Comparison of ENCODE assay signal across 21 cellular contexts in genomic region chr16:14029658-14030057, GRCh38.
"Had no signal": no experiment of that assay in that cellular context is flagged by ENCODE, and none has a peak within 500 bp of the region (broad histone marks: within the 10 kb centered on the region; RNA-seq: fewer than 3 reads in every experiment).

No MANE protein-coding gene starts in this region.

- H3K4me1 ChIP-seq: spleen, testis, uterus had no signal

- H3K27me3 ChIP-seq: left lung, spleen, testis, uterus had no signal

- H3K4me3 ChIP-seq: left lung, spleen, testis, uterus had no signal

- DNase-seq: activated B cell treated with CpG ODN at 0.5 μM for 24 hours; activated CD4-positive, alpha-beta T cell treated with anti-CD3 and anti-CD28 coated beads for 36 hours; activated CD4-positive, alpha-beta T cell treated with anti-CD3 and anti-CD28 coated beads, Interleukin-2, amount 50 U/mL, for 4 hours; activated CD8-positive, alpha-beta memory T cell treated with anti-CD3 and anti-CD28 coated beads, Interleukin-2, amount 50 U/mL, for 48 hours; activated effector memory CD4-positive, alpha-beta T cell treated with Interleukin-2 at 50 U/mL for 16 hours; activated naive CD4-positive, alpha-beta T cell treated with anti-CD3 and anti-CD28 coated beads for 36 hours; activated naive CD8-positive, alpha-beta T cell treated with anti-CD3 and anti-CD28 coated beads, Interleukin-2, amount 10 ng/mL, durations not matched to agents 7 days and 5 days; activated T-cell treated with anti-CD3 and anti-CD28 coated beads, Interleukin-2, amount 50 U/mL, for 48 hours; cortex of kidney; endodermal cell; immature natural killer cell; left lung; occipital lobe; spleen; stimulated activated CD4-positive, alpha-beta T cell treated with anti-CD3 and anti-CD28 coated beads, Interleukin-4, amount 100 ng/mL, for 1 hour; stimulated activated naive CD4-positive, alpha-beta T cell; T-helper 1 cell; testis; trophoblast cell; uterus had no signal

- H3K4me3 Mint-ChIP-seq: activated B cell treated with CpG ODN at 0.5 μM for 24 hours; activated CD4-positive, alpha-beta T cell treated with anti-CD3 and anti-CD28 coated beads for 36 hours; activated naive CD4-positive, alpha-beta T cell treated with anti-CD3 and anti-CD28 coated beads for 36 hours; activated naive CD8-positive, alpha-beta T cell treated with anti-CD3 and anti-CD28 coated beads, Interleukin-2, amount 10 ng/mL, durations not matched to agents 7 days and 5 days; endodermal cell; immature natural killer cell; nephron had no signal

- H3K27ac Mint-ChIP-seq: activated B cell treated with CpG ODN at 0.5 μM for 24 hours; activated CD4-positive, alpha-beta T cell treated with anti-CD3 and anti-CD28 coated beads for 36 hours; activated naive CD4-positive, alpha-beta T cell treated with anti-CD3 and anti-CD28 coated beads for 36 hours; activated naive CD8-positive, alpha-beta T cell treated with anti-CD3 and anti-CD28 coated beads, Interleukin-2, amount 10 ng/mL, durations not matched to agents 7 days and 5 days; endodermal cell; immature natural killer cell; nephron had no signal

- ATAC-seq: activated CD4-positive, alpha-beta T cell treated with anti-CD3 and anti-CD28 coated beads for 36 hours; left lung had no signal

- H3K36me3 Mint-ChIP-seq: activated naive CD8-positive, alpha-beta T cell treated with anti-CD3 and anti-CD28 coated beads, Interleukin-2, amount 10 ng/mL, durations not matched to agents 7 days and 5 days; immature natural killer cell had no signal

- H3K27me3 Mint-ChIP-seq: activated B cell treated with CpG ODN at 0.5 μM for 24 hours; activated CD4-positive, alpha-beta T cell treated with anti-CD3 and anti-CD28 coated beads for 36 hours had no signal

- H3K9me3 ChIP-seq: spleen, testis, uterus had no signal

- H3K4me1 Mint-ChIP-seq: activated B cell treated with CpG ODN at 0.5 μM for 24 hours; activated CD4-positive, alpha-beta T cell treated with anti-CD3 and anti-CD28 coated beads for 36 hours; activated naive CD8-positive, alpha-beta T cell treated with anti-CD3 and anti-CD28 coated beads, Interleukin-2, amount 10 ng/mL, durations not matched to agents 7 days and 5 days; endodermal cell; immature natural killer cell; nephron had no signal

- H3K36me3 ChIP-seq: left lung, spleen, uterus had no signal

- H3K9me3 Mint-ChIP-seq: activated B cell treated with CpG ODN at 0.5 μM for 24 hours, immature natural killer cell had no signal

- H3K27ac ChIP-seq: left lung, spleen, testis, uterus had no signal
